Comparison of ENCODE assay signal across 16 cellular contexts in genomic region chr2:104620840-104621239, GRCh38.
DNase-seq lines count a peak whose midpoint lies in the region; ATAC-seq and TF ChIP-seq lines count a peak whose summit lies in the region.
"Had no signal": no experiment of that assay in that cellular context is flagged by ENCODE, and none has a peak within 500 bp of the region (broad histone marks: within the 10 kb centered on the region; RNA-seq: fewer than 3 reads in every experiment).

No MANE protein-coding gene starts in this region.

- H4K20me1 ChIP-seq in neural progenitor cell (ENCODE audit: low read depth) = no peaks in the 10 kb centered on the region

- H3K9ac ChIP-seq in neural progenitor cell (no peak overlapping the region), mesendoderm (ENCODE audit: low read length) (no peak overlapping the region)
- H3K9ac ChIP-seq: GM23248 had no signal

- intact Hi-C loops in CD14-positive monocyte (cut with micrococcal nuclease) = no loop called here

- no peak for ATAC-seq in GM19328 (IDR thresholded peaks at IDR 0.05; ENCODE audit: unreplicated experiment)
- ATAC-seq: HCT116 had no signal

- peak overlapping the region in 3 of 7 donors; percentile 5 to 79 (median 16) for H3K27ac Mint-ChIP-seq in CD14-positive monocyte
- H3K27ac Mint-ChIP-seq in neural progenitor cell = peak overlapping the region; percentile 47
- H3K27ac Mint-ChIP-seq: CD4-positive, alpha-beta T cell; HFFc6 had no signal

- peak overlapping the region; percentile 7 to 33 for H3K4me3 Mint-ChIP-seq in CD14-positive monocyte
- no peak overlapping the region for H3K4me3 Mint-ChIP-seq in neural progenitor cell
- H3K4me3 Mint-ChIP-seq: CD4-positive, alpha-beta T cell; HFFc6 had no signal

- H3K27me3 ChIP-seq in neural progenitor cell (no peaks in the 10 kb centered on the region), mesendoderm (ENCODE audit: insufficient read depth, low read length, poor library complexity) (no peaks in the 10 kb centered on the region)

- H3K56ac ChIP-seq in mesendoderm (ENCODE audit: low read length) = no peak overlapping the region

- H4K5ac ChIP-seq in mesendoderm (ENCODE audit: low read length) = no peak overlapping the region

- H3K79me1 ChIP-seq in mesendoderm (ENCODE audit: low read length) = no peaks in the 10 kb centered on the region

- TF ChIP-seq CTCF in CD14-positive monocyte (IDR thresholded peaks at IDR 0.05) = no peak
- TF ChIP-seq CTCF in neural progenitor cell (IDR thresholded peaks at IDR 0.05) = no peak

- H3K79me2 ChIP-seq in neural progenitor cell (ENCODE audit: low read depth) (no peaks in the 10 kb centered on the region), mesendoderm (ENCODE audit: control insufficient read depth, insufficient read depth, low read length) (no peaks in the 10 kb centered on the region)

- no peak overlapping the region for H3K4me2 ChIP-seq in neural progenitor cell
- H3K4me2 ChIP-seq in mesendoderm (ENCODE audit: low read length) = no peak overlapping the region

- H3K9me3 ChIP-seq in neural progenitor cell (ENCODE audit: low read depth) = no peaks in the 10 kb centered on the region
- H3K9me3 ChIP-seq: Caco-2 had no signal

- no peak overlapping the region for H2BK15ac ChIP-seq in mesendoderm (replicated peaks; ENCODE audit: low read depth)

- H3K36me3 Mint-ChIP-seq in CD14-positive monocyte (no peaks in the 10 kb centered on the region), neural progenitor cell (no peaks in the 10 kb centered on the region)

- no peak overlapping the region for H3K4ac ChIP-seq in mesendoderm (ENCODE audit: low read depth, low read length)

- H3K4me3 ChIP-seq in neural progenitor cell (no peak overlapping the region), mesendoderm (ENCODE audit: low read length) (no peak overlapping the region)
- H3K4me3 ChIP-seq: GM23248 had no signal

- no peaks in the 10 kb centered on the region for H3F3A ChIP-seq in neural progenitor cell (ENCODE audit: low read depth)

- H3K27ac ChIP-seq in neural progenitor cell (no peak overlapping the region), mesendoderm (ENCODE audit: low read depth, low read length) (no peak overlapping the region)
- H3K27ac ChIP-seq: GM23248, HL-60 had no signal

- no peak overlapping the region for H2AK5ac ChIP-seq in mesendoderm (ENCODE audit: low read length)

- H3K27me3 Mint-ChIP-seq in CD14-positive monocyte (ENCODE audit: low read depth in 3 of 3) (peaks cover 0 to 10% (median 4%) of the 10 kb centered on the region in 3 donors), neural progenitor cell (ENCODE audit: insufficient read depth, low read depth) (no peaks in the 10 kb centered on the region)
- H3K27me3 Mint-ChIP-seq: CD4-positive, alpha-beta T cell had no signal

- H2BK5ac ChIP-seq in mesendoderm (ENCODE audit: low read length) = no peak overlapping the region

- H3K23ac ChIP-seq in mesendoderm (ENCODE audit: low read length) = no peak overlapping the region

- H3K18ac ChIP-seq in mesendoderm (ENCODE audit: low read length) = no peak overlapping the region

- H2AFZ ChIP-seq in neural progenitor cell (replicated peaks) = peak overlapping the region; percentile 10
- H2AFZ ChIP-seq: GM23248 had no signal

- DNase-seq in CD14-positive monocyte (ENCODE audit: low spot score) = peak; percentile 53
- peak; percentile 38 to 63 for DNase-seq in Kasumi-1 (lab: John Stamatoyannopoulos, UW)
- peak; percentile 49 for DNase-seq in UCSD-AML1 (lab: John Stamatoyannopoulos, UW; ENCODE audit: unreplicated experiment)
- DNase-seq in neural progenitor cell (ENCODE audit: low spot score) = no peak
- no peak for DNase-seq in NCI-H774 (lab: John Stamatoyannopoulos, UW)
- DNase-seq in mesendoderm = no peak
- DNase-seq in germinal center (ENCODE audit: low spot score) = no peak
- DNase-seq: ACHN; Caco-2; CD4-positive, alpha-beta T cell; GM23248; H7; HFFc6 had no signal

- H3K9me3 Mint-ChIP-seq in CD14-positive monocyte = peaks cover 0 to 4% (median 0%) of the 10 kb centered on the region in 7 donors
- H3K9me3 Mint-ChIP-seq in neural progenitor cell = peaks cover 14% of the 10 kb centered on the region

- no peak overlapping the region for H4K8ac ChIP-seq in mesendoderm (ENCODE audit: low read depth, low read length)

- H3K4me1 Mint-ChIP-seq in CD14-positive monocyte (peaks cover 12% of the 10 kb centered on the region), neural progenitor cell (no peaks in the 10 kb centered on the region)

- no CpG with 5 or more reads among the region's 7 CpGs for WGBS in mesendoderm (ENCODE audit: extremely low coverage, insufficient coverage, low lambda C conversion rate)

- H2BK120ac ChIP-seq in mesendoderm (ENCODE audit: low read depth, low read length) = no peak overlapping the region

- no peaks in the 10 kb centered on the region for H3K4me1 ChIP-seq in neural progenitor cell
- H3K4me1 ChIP-seq in mesendoderm (ENCODE audit: control insufficient read depth, low read depth, low read length) = no peaks in the 10 kb centered on the region
- H3K4me1 ChIP-seq: Caco-2 had no signal

- H3K36me3 ChIP-seq in neural progenitor cell = no peaks in the 10 kb centered on the region
- no peaks in the 10 kb centered on the region for H3K36me3 ChIP-seq in mesendoderm (ENCODE audit: control insufficient read depth, insufficient read depth, low read length)

Comparison
In these comparisons a context has a peak if more than half of its experiments do, and no peak if none do; other contexts are left out.
1. DNase-seq: peak in CD14-positive monocyte (single experiment), Kasumi-1 (2 of 2) and UCSD-AML1 (single experiment); none in neural progenitor cell (single experiment), NCI-H774 (single experiment), mesendoderm (single experiment) and germinal center (single experiment).